9 cellular contexts compared by ENCODE assay signal in genomic region chr11:77407613-77408012, GRCh38.
DNase-seq lines count a peak whose midpoint lies in the region; ATAC-seq and TF ChIP-seq lines count a peak whose summit lies in the region.
"Had no signal": no experiment of that assay in that cellular context is flagged by ENCODE, and none has a peak within 500 bp of the region (broad histone marks: within the 10 kb centered on the region; RNA-seq: fewer than 3 reads in every experiment).

No MANE protein-coding gene starts in this region.

- H3K27ac ChIP-seq in CD8-positive, alpha-beta memory T cell (ENCODE audit: low read depth, low read length), result no peak overlapping the region

- no peaks in the 10 kb centered on the region for H3K27me3 Mint-ChIP-seq in glutamatergic neuron (ENCODE audit: unreplicated experiment)
- H3K27me3 Mint-ChIP-seq in CD8-positive, alpha-beta memory T cell, result no peaks in the 10 kb centered on the region

- TF ChIP-seq CTCF in glutamatergic neuron (IDR thresholded peaks at IDR 0.05; ENCODE audit: partially characterized antibody, unreplicated experiment), result no peak

- peaks cover 5% of the 10 kb centered on the region for H3K9me3 Mint-ChIP-seq in glutamatergic neuron (ENCODE audit: unreplicated experiment)
- H3K9me3 Mint-ChIP-seq in CD8-positive, alpha-beta memory T cell, result no peaks in the 10 kb centered on the region

- ATAC-seq in activated CD4-positive, CD25-positive, alpha-beta regulatory T cell treated with anti-CD3 and anti-CD28 coated beads, Interleukin-2, amount 50 U/mL, for 24 hours, result no peak
- no peak for ATAC-seq in GM18511 (IDR thresholded peaks at IDR 0.05; ENCODE audit: unreplicated experiment)

- CTCF ChIA-PET in CD8-positive, alpha-beta memory T cell (lab: Charles Lee), result no interaction called here

- no peaks in the 10 kb centered on the region for H3K9me3 ChIP-seq in CD8-positive, alpha-beta memory T cell (ENCODE audit: low read length)

- POLR2A ChIA-PET in CD8-positive, alpha-beta memory T cell (lab: Charles Lee), result no interaction called here

- DNase-seq in 8988T, result peak; percentile 37
- DNase-seq in HK-2 (ENCODE audit: unreplicated experiment), result peak; percentile 37
- peak; percentile 73 for DNase-seq in SK-N-DZ (ENCODE audit: low spot score)
- DNase-seq in glutamatergic neuron, result no peak
- DNase-seq in CD8-positive, alpha-beta memory T cell, result no peak
- no peak for DNase-seq in COLO668 (lab: John Stamatoyannopoulos, UW; ENCODE audit: unreplicated experiment)
- DNase-seq: DND-41 had no signal

- H3K27ac Mint-ChIP-seq in glutamatergic neuron (ENCODE audit: unreplicated experiment), result peak overlapping the region; percentile 16
- H3K27ac Mint-ChIP-seq in CD8-positive, alpha-beta memory T cell, result no peak overlapping the region

- H3K27me3 ChIP-seq in CD8-positive, alpha-beta memory T cell (ENCODE audit: insufficient read depth, low read length, poor library complexity, severe bottlenecking), result no peaks in the 10 kb centered on the region

- no peaks in the 10 kb centered on the region for H3K36me3 ChIP-seq in CD8-positive, alpha-beta memory T cell (ENCODE audit: insufficient read depth, low read length)

- H3K36me3 Mint-ChIP-seq in glutamatergic neuron (ENCODE audit: unreplicated experiment), result no peaks in the 10 kb centered on the region
- peaks cover 0 to 2% (median 2%) of the 10 kb centered on the region in 3 donors for H3K36me3 Mint-ChIP-seq in CD8-positive, alpha-beta memory T cell

- peaks cover 30% of the 10 kb centered on the region for H3K4me1 ChIP-seq in CD8-positive, alpha-beta memory T cell (ENCODE audit: insufficient read depth, low read length)

- no peak overlapping the region for H3K4me3 ChIP-seq in CD8-positive, alpha-beta memory T cell (ENCODE audit: low read length)

- H3K4me3 Mint-ChIP-seq in glutamatergic neuron (ENCODE audit: unreplicated experiment), result no peak overlapping the region
- H3K4me3 Mint-ChIP-seq in CD8-positive, alpha-beta memory T cell, result no peak overlapping the region

- H3K4me1 Mint-ChIP-seq in glutamatergic neuron (ENCODE audit: low read depth, unreplicated experiment), result peaks cover 41% of the 10 kb centered on the region
- H3K4me1 Mint-ChIP-seq in CD8-positive, alpha-beta memory T cell, result peaks cover 28 to 46% (median 37%) of the 10 kb centered on the region in 3 donors

Comparison
In these comparisons a context has a peak if more than half of its experiments do, and no peak if none do; other contexts are left out.
1. DNase-seq: peak in 8988T (single experiment), HK-2 (single experiment) and SK-N-DZ (single experiment); none in glutamatergic neuron (single experiment), CD8-positive, alpha-beta memory T cell (0 of 5) and COLO668 (single experiment).